ENCODE assay signal across 1 cellular context in genomic region chr16:85552980-85553435, GRCh38.
TF ChIP-seq lines count a peak whose summit lies in the region.

No MANE protein-coding gene starts in this region.

TF ChIP-seq in K562, 482 proteins besides CTCF, POLR2A, EP300 and RAD21 (continued from another document):
- TF ChIP-seq, protein P1, sequence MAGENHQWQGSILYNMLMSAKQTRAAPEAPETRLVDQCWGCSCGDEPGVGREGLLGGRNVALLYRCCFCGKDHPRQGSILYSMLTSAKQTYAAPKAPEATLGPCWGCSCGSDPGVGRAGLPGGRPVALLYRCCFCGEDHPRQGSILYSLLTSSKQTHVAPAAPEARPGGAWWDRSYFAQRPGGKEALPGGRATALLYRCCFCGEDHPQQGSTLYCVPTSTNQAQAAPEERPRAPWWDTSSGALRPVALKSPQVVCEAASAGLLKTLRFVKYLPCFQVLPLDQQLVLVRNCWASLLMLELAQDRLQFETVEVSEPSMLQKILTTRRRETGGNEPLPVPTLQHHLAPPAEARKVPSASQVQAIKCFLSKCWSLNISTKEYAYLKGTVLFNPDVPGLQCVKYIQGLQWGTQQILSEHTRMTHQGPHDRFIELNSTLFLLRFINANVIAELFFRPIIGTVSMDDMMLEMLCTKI (IDR thresholded peaks at IDR 0.05; ENCODE audit: partially characterized antibody) = no peak
- TF ChIP-seq PATZ1 (CRISPR knock-in tag; IDR thresholded peaks at IDR 0.05; ENCODE audit: borderline replicate concordance) = no peak
- no peak for TF ChIP-seq ZNF184 (CRISPR knock-in tag; IDR thresholded peaks at IDR 0.05)
- no peak for TF ChIP-seq SP2 (IDR thresholded peaks at IDR 0.05; ENCODE audit: extremely low read depth, low read depth, low read length, poor library complexity, severe bottlenecking)
- peak; percentile 42; the same call in 1 of the 2 replicates for TF ChIP-seq FOXJ2 (tag; IDR thresholded peaks at IDR 0.05)
- TF ChIP-seq PKNOX1 (IDR thresholded peaks at IDR 0.05) = 0 out of 2 replicates have a peak, but pooled peaks have one; percentile 24
- 0 out of 4 replicates have a peak, but pooled peaks of 1 of the 2 experiments have one; percentile 4 for TF ChIP-seq ARNT (IDR thresholded peaks at IDR 0.05)
- TF ChIP-seq FOXM1 (IDR thresholded peaks at IDR 0.05; ENCODE audit: low read depth) = no peak
- 0 out of 2 replicates have a peak, but pooled peaks have one; percentile 58 for TF ChIP-seq FOXM1 (CRISPR knock-in tag; IDR thresholded peaks at IDR 0.05; ENCODE audit: low read depth)
- TF ChIP-seq SMARCE1 (IDR thresholded peaks at IDR 0.05) = 0 out of 2 replicates have a peak, but pooled peaks have one; percentile 8
- peak; percentile 15; the same call in 1 of the 2 replicates for TF ChIP-seq E4F1 (CRISPR knock-in tag; IDR thresholded peaks at IDR 0.05; ENCODE audit: borderline replicate concordance)
- 0 out of 2 replicates have a peak, but pooled peaks have one; percentile 51 for TF ChIP-seq ZNF644 (tag; IDR thresholded peaks at IDR 0.05; ENCODE audit: low read depth)
- peak in 1 of 3 experiments; percentile 67 for TF ChIP-seq YY1 (IDR thresholded peaks at IDR 0.05; ENCODE audit: borderline replicate concordance in 1 of 3, control insufficient read depth in 1 of 3, extremely low read depth in 1 of 3, insufficient read depth in 3 of 3, insufficient read length in 1 of 3, insufficient replicate concordance in 2 of 3, low read depth in 1 of 3, low read length in 2 of 3)
- no peak for TF ChIP-seq BRD4 (IDR thresholded peaks at IDR 0.05)
- no peak for TF ChIP-seq SMAD1 (IDR thresholded peaks at IDR 0.05; ENCODE audit: low read depth, low read length, partially characterized antibody)
- TF ChIP-seq POLR2AphosphoS5 (IDR thresholded peaks at IDR 0.05; ENCODE audit: control insufficient read depth, insufficient read depth, low read depth, low read length) = peak; percentile 43
- no peak for TF ChIP-seq HDAC1 (IDR thresholded peaks at IDR 0.05)
- no peak for TF ChIP-seq HDGF (IDR thresholded peaks at IDR 0.05)
- TF ChIP-seq EGR1 (conservative IDR thresholded peaks at IDR 0.05) = peak; percentile 75
- peak; percentile 90; the same call in 1 of the 2 replicates for TF ChIP-seq ZBTB7A (IDR thresholded peaks at IDR 0.05; ENCODE audit: borderline replicate concordance, control insufficient read depth, low read depth, low read length)
